1 cellular context compared by ENCODE assay signal in the genomic region with DNA sequence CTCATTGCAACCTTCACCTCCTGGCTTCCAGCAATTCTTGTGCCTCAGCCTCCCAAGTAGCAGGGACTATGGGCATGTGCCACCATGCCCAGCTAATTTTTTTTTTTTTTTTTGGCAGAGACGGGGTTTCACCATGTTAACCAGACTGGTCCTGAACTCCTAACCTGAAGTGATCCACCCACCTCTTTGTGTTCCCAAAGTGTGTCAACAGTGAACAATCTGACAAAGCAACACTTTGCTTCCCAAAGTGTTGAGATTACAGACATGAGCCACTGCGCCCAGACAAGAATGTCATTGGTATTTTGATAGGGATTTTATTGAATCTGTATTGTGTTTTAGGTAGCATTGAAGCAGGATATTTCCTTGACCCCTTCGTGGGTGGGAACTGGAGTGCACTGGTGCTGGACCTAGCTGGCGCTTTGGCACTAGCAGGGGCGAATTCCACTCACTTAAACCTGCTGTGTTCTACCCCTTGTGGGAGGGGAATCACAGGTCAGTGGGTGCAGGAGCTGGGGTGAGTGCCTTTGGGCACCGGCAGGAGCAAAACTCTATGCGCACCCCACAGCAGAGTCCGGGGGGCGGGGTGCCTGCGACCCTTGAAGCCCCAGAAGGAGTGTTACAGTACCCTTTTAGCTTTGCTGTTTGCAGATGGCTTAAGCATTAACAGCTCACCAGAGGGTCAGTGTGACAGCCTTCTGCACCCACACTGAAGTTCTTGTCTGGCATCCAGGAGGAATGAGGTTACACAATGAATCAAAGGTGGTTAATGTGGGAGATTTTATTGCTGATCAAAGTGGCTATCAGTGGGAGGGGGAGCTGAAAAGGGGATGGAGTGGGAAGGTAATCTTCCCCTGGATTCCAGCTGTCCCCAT.
TF ChIP-seq lines count a peak whose summit lies in the region.

No MANE protein-coding gene starts in this region.

TF ChIP-seq in HepG2, 621 proteins besides CTCF, POLR2A, EP300 and RAD21:
- TF ChIP-seq ZNF558 (CRISPR knock-in tag; IDR thresholded peaks at IDR 0.05; ENCODE audit: borderline replicate concordance) (no peak), BORCS8-MEF2B (CRISPR knock-in tag; IDR thresholded peaks at IDR 0.05) (no peak), ZNF773 (CRISPR knock-in tag; IDR thresholded peaks at IDR 0.05; ENCODE audit: borderline replicate concordance) (no peak), NFKBIZ (CRISPR knock-in tag; IDR thresholded peaks at IDR 0.05) (no peak), ZNF556 (CRISPR knock-in tag; IDR thresholded peaks at IDR 0.05; ENCODE audit: borderline replicate concordance) (no peak), ZNF44 (CRISPR knock-in tag; IDR thresholded peaks at IDR 0.05) (no peak)
- TF ChIP-seq, protein P1, sequence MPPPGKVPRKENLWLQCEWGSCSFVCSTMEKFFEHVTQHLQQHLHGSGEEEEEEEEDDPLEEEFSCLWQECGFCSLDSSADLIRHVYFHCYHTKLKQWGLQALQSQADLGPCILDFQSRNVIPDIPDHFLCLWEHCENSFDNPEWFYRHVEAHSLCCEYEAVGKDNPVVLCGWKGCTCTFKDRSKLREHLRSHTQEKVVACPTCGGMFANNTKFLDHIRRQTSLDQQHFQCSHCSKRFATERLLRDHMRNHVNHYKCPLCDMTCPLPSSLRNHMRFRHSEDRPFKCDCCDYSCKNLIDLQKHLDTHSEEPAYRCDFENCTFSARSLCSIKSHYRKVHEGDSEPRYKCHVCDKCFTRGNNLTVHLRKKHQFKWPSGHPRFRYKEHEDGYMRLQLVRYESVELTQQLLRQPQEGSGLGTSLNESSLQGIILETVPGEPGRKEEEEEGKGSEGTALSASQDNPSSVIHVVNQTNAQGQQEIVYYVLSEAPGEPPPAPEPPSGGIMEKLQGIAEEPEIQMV (CRISPR knock-in tag; IDR thresholded peaks at IDR 0.05; ENCODE audit: low read depth) = no peak
- TF ChIP-seq, protein P2, sequence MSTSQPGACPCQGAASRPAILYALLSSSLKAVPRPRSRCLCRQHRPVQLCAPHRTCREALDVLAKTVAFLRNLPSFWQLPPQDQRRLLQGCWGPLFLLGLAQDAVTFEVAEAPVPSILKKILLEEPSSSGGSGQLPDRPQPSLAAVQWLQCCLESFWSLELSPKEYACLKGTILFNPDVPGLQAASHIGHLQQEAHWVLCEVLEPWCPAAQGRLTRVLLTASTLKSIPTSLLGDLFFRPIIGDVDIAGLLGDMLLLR (CRISPR knock-in tag; IDR thresholded peaks at IDR 0.05) = no peak
